In genomic region chr14:32666310-32666709, GRCh38 we compare ENCODE assay signal across 28 cellular contexts.
"Had no signal": no experiment of that assay in that cellular context is flagged by ENCODE, and none has a peak within 500 bp of the region (broad histone marks: within the 10 kb centered on the region; RNA-seq: fewer than 3 reads in every experiment).

No MANE protein-coding gene starts in this region.

- H3K27me3 ChIP-seq: brain microvascular endothelial cell, gastroesophageal sphincter, hepatocyte, sigmoid colon, uterus had no signal

- H3K4me3 ChIP-seq: gastroesophageal sphincter, hepatocyte, psoas muscle, sigmoid colon, thoracic aorta, uterus had no signal

- H3K9ac ChIP-seq: parathyroid adenoma had no signal

- H3K79me2 ChIP-seq: hepatocyte, parathyroid adenoma had no signal

- DNase-seq: activated CD4-positive, alpha-beta T cell treated with anti-CD3 and anti-CD28 coated beads for 4 hours; activated CD4-positive, alpha-beta T cell treated with anti-CD3 and anti-CD28 coated beads, Interleukin-2, amount 50 U/mL, for 4 hours; activated CD8-positive, alpha-beta memory T cell treated with anti-CD3 and anti-CD28 coated beads for 24 hours; activated effector memory CD4-positive, alpha-beta T cell treated with anti-CD3 and anti-CD28 coated beads, Interleukin-2, amount 50 U/mL, for 16 hours; activated naive CD4-positive, alpha-beta T cell treated with anti-CD3 and anti-CD28 coated beads, Interleukin-2, amount 10 ng/mL, durations not matched to agents 7 days and 5 days; activated naive CD8-positive, alpha-beta T cell treated with anti-CD3 and anti-CD28 coated beads, Interleukin-2, amount 10 ng/mL, durations not matched to agents 7 days and 5 days; activated T-cell treated with anti-CD3 and anti-CD28 coated beads, Interleukin-2, amount 50 U/mL, for 1 hour; amniotic stem cell; brain microvascular endothelial cell; cortex of kidney; endodermal cell; midbrain; naive thymus-derived CD4-positive, alpha-beta T cell; nucleus accumbens; psoas muscle; sigmoid colon; small intestine; stimulated activated CD4-positive, alpha-beta T cell treated with anti-CD3 and anti-CD28 coated beads, Interleukin-4, amount 100 ng/mL, for 24 hours; T-helper 1 cell; trophoblast cell; uterus had no signal

- H3K36me3 ChIP-seq: brain microvascular endothelial cell, gastroesophageal sphincter, sigmoid colon, thoracic aorta, uterus had no signal

- H3K4me1 ChIP-seq: gastroesophageal sphincter, parathyroid adenoma, sigmoid colon, uterus had no signal

- H3K4me2 ChIP-seq: hepatocyte had no signal

- H3K27ac ChIP-seq: brain microvascular endothelial cell, gastroesophageal sphincter, hepatocyte, parathyroid adenoma, psoas muscle, sigmoid colon, thoracic aorta, uterus, VCaP had no signal

- ATAC-seq: esophagus mucosa; gastroesophageal sphincter; naive thymus-derived CD4-positive, alpha-beta T cell; stimulated activated effector memory CD8-positive, alpha-beta T cell treated with anti-CD3 and anti-CD28 coated beads, Interleukin-12 subunit alpha, Interleukin-12 subunit beta, amount 100 ng/mL, for 72 hours had no signal

- H2AFZ ChIP-seq: hepatocyte, parathyroid adenoma had no signal

- H3K9me3 ChIP-seq: gastroesophageal sphincter, psoas muscle, sigmoid colon, thoracic aorta, uterus had no signal
